ENCODE assay signal across 1 cellular context in the genomic region with DNA sequence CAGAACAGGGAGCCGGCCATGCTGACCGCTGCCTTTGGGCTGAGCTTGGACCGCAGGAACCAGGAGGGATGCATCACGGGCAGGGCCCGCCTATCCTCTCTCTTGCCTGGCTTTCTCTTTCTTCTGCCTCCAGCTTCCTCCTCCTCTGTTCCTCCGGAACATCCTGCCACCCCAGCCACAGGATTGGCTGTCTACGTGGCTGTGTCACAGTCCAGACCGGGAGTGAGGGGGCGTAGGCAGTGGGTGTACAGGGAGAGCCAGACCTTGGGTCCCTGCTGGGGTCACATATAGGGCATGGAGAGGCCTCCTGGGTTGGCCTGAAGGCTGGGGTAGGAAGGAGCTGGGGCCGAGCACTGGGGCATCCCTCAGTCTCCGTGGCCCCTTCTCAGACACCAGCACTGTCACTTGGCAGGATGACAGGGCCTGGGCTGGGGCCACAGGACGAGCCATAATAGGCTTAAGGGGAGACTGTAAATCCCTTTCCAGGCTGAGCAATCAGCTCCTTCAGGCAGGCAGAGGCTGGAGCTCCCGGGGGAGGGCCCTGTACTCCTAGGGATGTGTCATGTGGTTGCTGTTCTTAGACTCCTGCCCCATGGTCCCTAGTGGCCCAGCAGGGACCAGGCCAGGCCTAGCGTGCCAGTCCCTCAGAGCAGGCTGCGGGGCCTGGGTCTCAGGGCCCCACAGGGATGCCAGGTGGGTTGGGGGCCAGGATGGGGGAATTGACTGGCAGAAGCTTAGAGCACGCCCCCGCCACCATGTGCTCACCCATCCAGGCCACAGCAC.
TF ChIP-seq lines count a peak whose summit lies in the region.

No MANE protein-coding gene starts in this region.

TF ChIP-seq in K562, 482 proteins besides CTCF, POLR2A, EP300 and RAD21 (continued from another document):
- TF ChIP-seq, protein P1, sequence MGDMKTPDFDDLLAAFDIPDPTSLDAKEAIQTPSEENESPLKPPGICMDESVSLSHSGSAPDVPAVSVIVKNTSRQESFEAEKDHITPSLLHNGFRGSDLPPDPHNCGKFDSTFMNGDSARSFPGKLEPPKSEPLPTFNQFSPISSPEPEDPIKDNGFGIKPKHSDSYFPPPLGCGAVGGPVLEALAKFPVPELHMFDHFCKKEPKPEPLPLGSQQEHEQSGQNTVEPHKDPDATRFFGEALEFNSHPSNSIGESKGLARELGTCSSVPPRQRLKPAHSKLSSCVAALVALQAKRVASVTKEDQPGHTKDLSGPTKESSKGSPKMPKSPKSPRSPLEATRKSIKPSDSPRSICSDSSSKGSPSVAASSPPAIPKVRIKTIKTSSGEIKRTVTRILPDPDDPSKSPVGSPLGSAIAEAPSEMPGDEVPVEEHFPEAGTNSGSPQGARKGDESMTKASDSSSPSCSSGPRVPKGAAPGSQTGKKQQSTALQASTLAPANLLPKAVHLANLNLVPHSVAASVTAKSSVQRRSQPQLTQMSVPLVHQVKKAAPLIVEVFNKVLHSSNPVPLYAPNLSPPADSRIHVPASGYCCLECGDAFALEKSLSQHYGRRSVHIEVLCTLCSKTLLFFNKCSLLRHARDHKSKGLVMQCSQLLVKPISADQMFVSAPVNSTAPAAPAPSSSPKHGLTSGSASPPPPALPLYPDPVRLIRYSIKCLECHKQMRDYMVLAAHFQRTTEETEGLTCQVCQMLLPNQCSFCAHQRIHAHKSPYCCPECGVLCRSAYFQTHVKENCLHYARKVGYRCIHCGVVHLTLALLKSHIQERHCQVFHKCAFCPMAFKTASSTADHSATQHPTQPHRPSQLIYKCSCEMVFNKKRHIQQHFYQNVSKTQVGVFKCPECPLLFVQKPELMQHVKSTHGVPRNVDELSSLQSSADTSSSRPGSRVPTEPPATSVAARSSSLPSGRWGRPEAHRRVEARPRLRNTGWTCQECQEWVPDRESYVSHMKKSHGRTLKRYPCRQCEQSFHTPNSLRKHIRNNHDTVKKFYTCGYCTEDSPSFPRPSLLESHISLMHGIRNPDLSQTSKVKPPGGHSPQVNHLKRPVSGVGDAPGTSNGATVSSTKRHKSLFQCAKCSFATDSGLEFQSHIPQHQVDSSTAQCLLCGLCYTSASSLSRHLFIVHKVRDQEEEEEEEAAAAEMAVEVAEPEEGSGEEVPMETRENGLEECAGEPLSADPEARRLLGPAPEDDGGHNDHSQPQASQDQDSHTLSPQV (IDR thresholded peaks at IDR 0.05), result peak; percentile 66; the same call in 1 of the 2 replicates
- no peak for TF ChIP-seq ZNF766 (CRISPR knock-in tag; conservative IDR thresholded peaks at IDR 0.05)
- no peak for TF ChIP-seq MYNN (IDR thresholded peaks at IDR 0.05)
- no peak for TF ChIP-seq MYNN (CRISPR knock-in tag; IDR thresholded peaks at IDR 0.05)
- peak; percentile 30; the same call in 1 of the 2 replicates for TF ChIP-seq RBFOX2 (IDR thresholded peaks at IDR 0.05; ENCODE audit: low read depth, low read length)
- TF ChIP-seq NFE2L1 (tag; IDR thresholded peaks at IDR 0.05; ENCODE audit: borderline replicate concordance, low read depth), result no peak
- 0 out of 2 replicates have a peak, but pooled peaks have one; percentile 40 for TF ChIP-seq MGA (IDR thresholded peaks at IDR 0.05)
- TF ChIP-seq MCM5 (IDR thresholded peaks at IDR 0.05; ENCODE audit: low read depth), result no peak
- TF ChIP-seq ZNF324 (CRISPR knock-in tag; IDR thresholded peaks at IDR 0.05), result no peak
- TF ChIP-seq PHF20 (IDR thresholded peaks at IDR 0.05; ENCODE audit: partially characterized antibody), result no peak
- TF ChIP-seq PURB (CRISPR knock-in tag; IDR thresholded peaks at IDR 0.05; ENCODE audit: low read depth), result no peak
- TF ChIP-seq AFF1 (IDR thresholded peaks at IDR 0.05; ENCODE audit: low read depth in 1 of 2, partially characterized antibody in 2 of 2), result no peak
